Comparison of ENCODE assay signal across 8 cellular contexts in genomic region chr11:7019500-7020182, GRCh38. TPM values are rescaled to one million over a fixed set of nuclear protein-coding genes. Genes with fewer than 3 reads are reported as not detected.
DNase-seq lines count a peak whose midpoint lies in the region; ATAC-seq, FAIRE-seq and TF ChIP-seq lines count a peak whose summit lies in the region.

No MANE protein-coding gene starts in this region.

- TF ChIP-seq POLR2A in HepG2 (IDR thresholded peaks at IDR 0.05; ENCODE audit: insufficient read depth in 1 of 2, low read depth in 2 of 2, low read length in 2 of 2) (no peak), tibial nerve (IDR thresholded peaks at IDR 0.05) (no peak)

- DNase-seq in choroid plexus epithelial cell (ENCODE audit: low read depth) (peak; percentile 43), HepG2 (ENCODE audit: low spot score) (no peak), tibial nerve (ENCODE audit: low spot score in 2 of 2) (no peak), HPDE6-E6E7 (ENCODE audit: extremely low spot score) (no peak)

- POLR2A ChIA-PET in HepG2 (lab: Yijun Ruan, JAX), result no interaction called here

- H3K4me1 ChIP-seq in HUES48 (ENCODE audit: control insufficient read depth, insufficient read depth, low read length), result peaks cover 5% of the 10 kb centered on the region; the same call in 1 of the 2 replicates
- H3K4me1 ChIP-seq in HepG2 (ENCODE audit: insufficient read depth, low read length), result peaks cover 15% of the 10 kb centered on the region
- H3K4me1 ChIP-seq in tibial nerve, result peaks cover 0 to 20% (median 11%) of the 10 kb centered on the region in 4 donors

- WGBS in HepG2 (ENCODE audit: low lambda C conversion rate), result 0% methylated on average over 5 of the region's 26 CpGs
- 3 to 4% methylated on average over 24 to 26 of the region's 26 CpGs for WGBS in tibial nerve, 2 donors

- H4K20me1 ChIP-seq in HepG2 (ENCODE audit: insufficient read depth, low read length), result no peaks in the 10 kb centered on the region

- CTCF ChIA-PET in HepG2 (lab: Yijun Ruan, JAX; ENCODE audit: low intra/inter-chr PET ratio, low total read pairs), result no interaction called here

- TF ChIP-seq EP300 in HepG2 (IDR thresholded peaks at IDR 0.05; ENCODE audit: low read depth in 2 of 2, low read length in 2 of 2) (no peak), HepG2 (CRISPR knock-in tag; IDR thresholded peaks at IDR 0.05; ENCODE audit: borderline replicate concordance) (no peak), tibial nerve (IDR thresholded peaks at IDR 0.05) (no peak)

- H3K79me2 ChIP-seq in HepG2 (ENCODE audit: insufficient read depth, low read length), result no peaks in the 10 kb centered on the region

- peak overlapping the region; percentile 98 for H2AFZ ChIP-seq in HepG2 (ENCODE audit: low read length)

- H3K36me3 ChIP-seq in HUES48 (ENCODE audit: control insufficient read depth, insufficient read depth, low read length) (no peaks in the 10 kb centered on the region), HepG2 (replicated peaks in 1 of 2; ENCODE audit: control insufficient read depth in 1 of 2, insufficient read depth in 2 of 2, low read length in 2 of 2) (no peaks in the 10 kb centered on the region), tibial nerve (no peaks in the 10 kb centered on the region)

- H3K9me3 ChIP-seq in HUES48 (ENCODE audit: control insufficient read depth, insufficient read depth, low read length), result no peaks in the 10 kb centered on the region
- no peaks in the 10 kb centered on the region for H3K9me3 ChIP-seq in HepG2 (ENCODE audit: low read length)
- H3K9me3 ChIP-seq in tibial nerve, result no peaks in the 10 kb centered on the region

- TF ChIP-seq CTCF in choroid plexus epithelial cell (conservative IDR thresholded peaks at IDR 0.05; ENCODE audit: low read depth, low read length) (no peak), HepG2 (CRISPR knock-in tag; IDR thresholded peaks at IDR 0.05) (no peak), tibial nerve (IDR thresholded peaks at IDR 0.05) (no peak)

- H3K27ac ChIP-seq in HUES48 (ENCODE audit: low read depth, low read length) (no peak overlapping the region), HepG2 (ENCODE audit: extremely low read length, insufficient read depth, low read length) (peak overlapping the region; percentile 35), tibial nerve (peak overlapping the region; percentile 32 to 89 (median 82))

- intact Hi-C loops in HepG2 (cut with micrococcal nuclease; ENCODE audit: unreplicated experiment), result loop anchor here (1.0 kb wide), 1 partner anchor 40 kb away; no protein-coding TSS in a partner anchor

- FAIRE-seq in HepG2 (lab: Jason Lieb, UNC), result no peak

- no peak for TF ChIP-seq RAD21 in HepG2 (CRISPR knock-in tag; IDR thresholded peaks at IDR 0.05)

- H3K4me2 ChIP-seq in HepG2 (ENCODE audit: low read depth, low read length), result peak overlapping the region; percentile 85

- peak overlapping the region; percentile 47 for H3K9ac ChIP-seq in HUES48 (ENCODE audit: low read depth, low read length)
- H3K9ac ChIP-seq in HepG2 (ENCODE audit: insufficient read depth, low read depth, low read length), result peak overlapping the region; percentile 58

- BruUV-seq in HepG2 (replicated peaks; lab: Mats Ljungman, UMichigan), result TSS peak; percentile 85

- H3K4me3 ChIP-seq in HUES48 (ENCODE audit: low read depth, low read length), result peak overlapping the region; percentile 83
- H3K4me3 ChIP-seq in choroid plexus epithelial cell (ENCODE audit: low read depth, low read length), result peak overlapping the region; percentile 92
- H3K4me3 ChIP-seq in HepG2 (replicated peaks in 1 of 3; ENCODE audit: insufficient read depth in 1 of 3, low read depth in 2 of 3, low read length in 3 of 3), result peak overlapping the region; percentile 66 to 80 (median 75)
- H3K4me3 ChIP-seq in tibial nerve, result peak overlapping the region; percentile 40 to 78 (median 61)

- H3K27me3 ChIP-seq in HUES48 (ENCODE audit: control insufficient read depth, insufficient read depth, low read length) (peaks cover 8% of the 10 kb centered on the region), HepG2 (ENCODE audit: control insufficient read depth in 1 of 2, insufficient read depth in 2 of 2, low read length in 2 of 2) (peaks cover 0 to 3% of the 10 kb centered on the region in 2 experiments; a peak in 1 of 5 replicates), tibial nerve (no peaks in the 10 kb centered on the region)

- peak; percentile 29 for ATAC-seq in GM18511 (IDR thresholded peaks at IDR 0.05; ENCODE audit: unreplicated experiment)
- peak; percentile 73 for ATAC-seq in HepG2
- no peak for ATAC-seq in GM19328 (IDR thresholded peaks at IDR 0.05; ENCODE audit: unreplicated experiment)
- ATAC-seq in HG03175 (IDR thresholded peaks at IDR 0.05; ENCODE audit: unreplicated experiment), result no peak

- in situ Hi-C loops in HepG2 (cut with HindIII; ENCODE audit: extremely low pct_ligation_motif_present, low pct_unique_long_range_greater_than_20kb), result no loop called here

TF ChIP-seq in HepG2, 621 proteins besides CTCF, POLR2A, EP300 and RAD21 (continues in another document):
- TF ChIP-seq ZZZ3 (CRISPR knock-in tag; IDR thresholded peaks at IDR 0.05; ENCODE audit: borderline replicate concordance) (no peak), NFIB (CRISPR knock-in tag; IDR thresholded peaks at IDR 0.05; ENCODE audit: borderline replicate concordance) (no peak), TOE1 (CRISPR knock-in tag; IDR thresholded peaks at IDR 0.05) (no peak), ZFP1 (CRISPR knock-in tag; IDR thresholded peaks at IDR 0.05) (no peak), ATAD3A (CRISPR knock-in tag; IDR thresholded peaks at IDR 0.05) (no peak), FOXJ3 (CRISPR knock-in tag; IDR thresholded peaks at IDR 0.05; ENCODE audit: borderline replicate concordance) (no peak), ZBTB25 (CRISPR knock-in tag; IDR thresholded peaks at IDR 0.05) (no peak), ZFP82 (CRISPR knock-in tag; IDR thresholded peaks at IDR 0.05; ENCODE audit: borderline replicate concordance) (peak; percentile 42; the same call in 1 of the 2 replicates)

RNA-seq across cellular contexts. Expression of gene ZNF214, which starts 0.5 kb away (rescaled TPM):
- total RNA-seq in HepG2 (2016; rRNA removed; fragmentation: Illumina TruSeq; extraction: Trizol) (1.9 and 2.6 TPM in 2 replicates), tibial nerve (1 to 10 TPM; 4.8 to 7.2 (median 5.9) TPM)
- 0.30 and 1.1 TPM in 2 replicates for total RNA-seq in HepG2 (2016; cell fraction: cytosol; rRNA removed; fragmentation: Illumina TruSeq; extraction: Trizol; ENCODE audit: low read depth)
- 2.1 and 2.9 TPM in 2 replicates for total RNA-seq in HepG2 (2016; cell fraction: insoluble cytoplasmic fraction; rRNA removed; fragmentation: Illumina TruSeq; extraction: Trizol)
- 1.2 and 1.4 TPM in 2 replicates for total RNA-seq in HepG2 (2016; cell fraction: membrane; rRNA removed; fragmentation: Illumina TruSeq; extraction: Trizol)
- 2.7 TPM in 2 replicates for total RNA-seq in HepG2 (2016; cell fraction: nucleus; rRNA removed; fragmentation: Illumina TruSeq; extraction: Trizol)
- 0.28 and 0.42 TPM in 2 replicates for polyA plus RNA-seq in HepG2 (2011; rRNA removed)
- polyA plus RNA-seq in HepG2 (2011; cell fraction: cytosol; rRNA removed), result 0.25 and 0.29 TPM in 2 replicates
- 0.43 TPM in 1 of 2 replicates, not detected in the other for polyA plus RNA-seq in HepG2 (2011; cell fraction: nucleus; rRNA removed)
- polyA plus RNA-seq in HepG2 (2012), result 0.17 and 0.24 TPM in 2 replicates
- polyA plus RNA-seq in HepG2 (2016; cell fraction: cytosol; fragmentation: Illumina TruSeq; extraction: Trizol; ENCODE audit: low read depth), result 0.80 and 1.1 TPM in 2 replicates
- polyA plus RNA-seq in HepG2 (2016; cell fraction: insoluble cytoplasmic fraction; fragmentation: Illumina TruSeq; extraction: Trizol; ENCODE audit: low read depth), result 1.1 and 1.2 TPM in 2 replicates
- 0.47 and 0.81 TPM in 2 replicates for polyA plus RNA-seq in HepG2 (2016; cell fraction: membrane; fragmentation: Illumina TruSeq; extraction: Trizol; ENCODE audit: low read depth)
- 1.5 and 2.3 TPM in 2 replicates for polyA plus RNA-seq in HepG2 (2016; cell fraction: nucleus; fragmentation: Illumina TruSeq; extraction: Trizol; ENCODE audit: insufficient read depth, low read depth)
- polyA minus RNA-seq in HepG2 (2011; rRNA and poly(A)+ RNA removed; ENCODE audit: low replicate concordance), result 1.1 TPM in 1 of 2 replicates, not detected in the other
- 0.35 and 0.40 TPM in 2 replicates for polyA minus RNA-seq in HepG2 (2011; cell fraction: cytosol; rRNA and poly(A)+ RNA removed)
- 3.9 and 5.7 TPM in 2 replicates for polyA minus RNA-seq in HepG2 (2011; cell fraction: nucleus; rRNA and poly(A)+ RNA removed)

RNA-seq across cellular contexts. Expression of gene NLRP14, which starts 0.6 kb away (rescaled TPM):
- total RNA-seq in HepG2 (2016; rRNA removed; fragmentation: Illumina TruSeq; extraction: Trizol), result not detected in 2 replicates
- not detected in 2 replicates for total RNA-seq in HepG2 (2016; cell fraction: cytosol; rRNA removed; fragmentation: Illumina TruSeq; extraction: Trizol; ENCODE audit: low read depth)
- not detected in 2 replicates for total RNA-seq in HepG2 (2016; cell fraction: insoluble cytoplasmic fraction; rRNA removed; fragmentation: Illumina TruSeq; extraction: Trizol)
- not detected in 2 replicates for total RNA-seq in HepG2 (2016; cell fraction: membrane; rRNA removed; fragmentation: Illumina TruSeq; extraction: Trizol)
- not detected in 2 replicates for total RNA-seq in HepG2 (2016; cell fraction: nucleus; rRNA removed; fragmentation: Illumina TruSeq; extraction: Trizol)
- not detected in 2 replicates for polyA plus RNA-seq in HepG2 (2011; rRNA removed)
- not detected in 2 replicates for polyA plus RNA-seq in HepG2 (2011; cell fraction: cytosol; rRNA removed)
- not detected in 2 replicates for polyA plus RNA-seq in HepG2 (2011; cell fraction: nucleus; rRNA removed)
- not detected in 2 replicates for polyA plus RNA-seq in HepG2 (2012)
- polyA plus RNA-seq in HepG2 (2016; cell fraction: cytosol; fragmentation: Illumina TruSeq; extraction: Trizol; ENCODE audit: low read depth), result not detected in 2 replicates
- not detected in 2 replicates for polyA plus RNA-seq in HepG2 (2016; cell fraction: insoluble cytoplasmic fraction; fragmentation: Illumina TruSeq; extraction: Trizol; ENCODE audit: low read depth)
- not detected in 2 replicates for polyA plus RNA-seq in HepG2 (2016; cell fraction: membrane; fragmentation: Illumina TruSeq; extraction: Trizol; ENCODE audit: low read depth)
- not detected in 2 replicates for polyA plus RNA-seq in HepG2 (2016; cell fraction: nucleus; fragmentation: Illumina TruSeq; extraction: Trizol; ENCODE audit: insufficient read depth, low read depth)
- not detected in 2 replicates for polyA minus RNA-seq in HepG2 (2011; rRNA and poly(A)+ RNA removed; ENCODE audit: low replicate concordance)
- polyA minus RNA-seq in HepG2 (2011; cell fraction: cytosol; rRNA and poly(A)+ RNA removed), result not detected in 2 replicates
- not detected in 2 replicates for polyA minus RNA-seq in HepG2 (2011; cell fraction: nucleus; rRNA and poly(A)+ RNA removed)
- total RNA-seq in tibial nerve, result 1 to 10 TPM in 1 of 4 donors, under 1 TPM in 2, not detected in 1; 0.30 to 1.3 (median 0.59) TPM

Comparison
In these comparisons a context has a peak if more than half of its experiments do, and no peak if none do; other contexts are left out.
1. ATAC-seq: peak in GM18511 (single experiment) and HepG2 (single experiment); none in GM19328 (single experiment) and HG03175 (single experiment).
2. Peak in every context shown above with its lines, with median percentiles within 50 percentile points of each other: H3K4me3 ChIP-seq.